ENCODE assay signal across 16 cellular contexts in the genomic region with DNA sequence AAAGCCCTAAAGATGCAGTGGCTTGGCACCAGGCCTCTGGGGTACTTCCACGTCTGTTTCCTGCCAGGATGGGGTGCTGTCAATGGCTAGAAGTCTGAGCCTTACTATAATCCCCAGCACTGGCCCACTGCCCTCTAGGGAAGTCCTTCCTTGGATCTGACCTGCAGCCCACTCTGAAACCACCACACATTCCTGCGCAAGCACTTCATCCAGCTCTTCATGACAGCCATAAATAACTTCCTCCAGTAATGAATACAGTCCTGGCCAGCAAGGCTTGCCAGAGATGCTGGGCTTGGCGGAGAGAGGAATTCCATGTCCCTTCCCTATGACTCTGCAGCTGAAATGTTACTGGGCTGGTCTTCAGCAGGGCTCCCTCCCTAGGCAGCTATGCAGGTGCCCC. TPM values are rescaled to one million over a fixed set of nuclear protein-coding genes. Genes with fewer than 3 reads are reported as not detected.
DNase-seq lines count a peak whose midpoint lies in the region; ATAC-seq and TF ChIP-seq lines count a peak whose summit lies in the region.
"Had no signal": no experiment of that assay in that cellular context is flagged by ENCODE, and none has a peak within 500 bp of the region (broad histone marks: within the 10 kb centered on the region; RNA-seq: fewer than 3 reads in every experiment).

No MANE protein-coding gene starts in this region.

- H4K91ac ChIP-seq in mesenchymal stem cell (ENCODE audit: low read length): peak overlapping the region; percentile 5

- H3K14ac ChIP-seq in mesenchymal stem cell (ENCODE audit: low read length in 2 of 2): no peak overlapping the region

- no peak overlapping the region for H2AFZ ChIP-seq in mesenchymal stem cell (ENCODE audit: low read depth, low read length)

- H2BK12ac ChIP-seq in mesenchymal stem cell (ENCODE audit: low read length in 2 of 2): no peak overlapping the region

- H3K4me3 ChIP-seq in fibroblast of mammary gland (ENCODE audit: control insufficient read depth, low read depth, low read length) (no peak overlapping the region), mesenchymal stem cell (ENCODE audit: insufficient read depth in 1 of 2, low read depth in 1 of 2, low read length in 2 of 2) (no peak overlapping the region)
- H3K4me3 ChIP-seq: cardiac muscle cell, pancreas, tibial nerve had no signal

- H3K4me1 Mint-ChIP-seq in activated T-cell treated with anti-CD3 and anti-CD28 coated beads, Interleukin-2, amount 50 U/mL, for 72 hours (ENCODE audit: low read depth): no peaks in the 10 kb centered on the region

- peaks cover 31% of the 10 kb centered on the region for H3K27me3 Mint-ChIP-seq in activated T-cell treated with anti-CD3 and anti-CD28 coated beads, Interleukin-2, amount 50 U/mL, for 72 hours (ENCODE audit: low read depth)

- H3K4me3 Mint-ChIP-seq in activated T-cell treated with anti-CD3 and anti-CD28 coated beads, Interleukin-2, amount 50 U/mL, for 72 hours: no peak overlapping the region

- H2BK5ac ChIP-seq in mesenchymal stem cell (ENCODE audit: low read depth, low read length, poor library complexity, severe bottlenecking): no peak overlapping the region

- no peaks in the 10 kb centered on the region for H3K36me3 Mint-ChIP-seq in activated T-cell treated with anti-CD3 and anti-CD28 coated beads, Interleukin-2, amount 50 U/mL, for 72 hours (ENCODE audit: insufficient read depth in 2 of 2)

- TF ChIP-seq CTCF in fibroblast of mammary gland (conservative IDR thresholded peaks at IDR 0.05; ENCODE audit: control insufficient read depth, insufficient read depth, low read depth, low read length): no peak

- H3K9me3 Mint-ChIP-seq in activated T-cell treated with anti-CD3 and anti-CD28 coated beads, Interleukin-2, amount 50 U/mL, for 72 hours: no peaks in the 10 kb centered on the region

- DNase-seq in AG08396 (ENCODE audit: low spot score): peak; percentile 85
- peak; percentile 68 for DNase-seq in M059J (ENCODE audit: low read depth)
- peak; percentile 86 for DNase-seq in fibroblast of mammary gland (ENCODE audit: low read depth)
- peak; percentile 73 for DNase-seq in mesenchymal stem cell
- DNase-seq in NCI-H1048 (lab: John Stamatoyannopoulos, UW): no peak
- no peak for DNase-seq in activated T-cell treated with anti-CD3 and anti-CD28 coated beads, Interleukin-2, amount 50 U/mL, for 72 hours
- no peak for DNase-seq in NOMO-1 treated with DMSO at 0.1 percent for 48 hours (lab: John Stamatoyannopoulos, UW; ENCODE audit: unreplicated experiment)
- DNase-seq: activated CD4-positive, alpha-beta T cell treated with anti-CD3 and anti-CD28 coated beads, Interleukin-2, amount 50 U/mL, for 48 hours; activated effector memory CD4-positive, alpha-beta T cell treated with Interleukin-2 at 50 U/mL for 16 hours; KBM-7; NCI-H524; pancreas; T1000 had no signal

- H3K27ac Mint-ChIP-seq in activated T-cell treated with anti-CD3 and anti-CD28 coated beads, Interleukin-2, amount 50 U/mL, for 72 hours: no peak overlapping the region

- no peak overlapping the region for H3K4ac ChIP-seq in mesenchymal stem cell (ENCODE audit: low read depth in 1 of 2, low read length in 2 of 2)

- no peak overlapping the region for H2BK15ac ChIP-seq in mesenchymal stem cell (ENCODE audit: low read depth, poor library complexity, severe bottlenecking)

- no peak overlapping the region for H4K8ac ChIP-seq in mesenchymal stem cell (ENCODE audit: low read length)

- peaks cover 30% of the 10 kb centered on the region for H3K4me1 ChIP-seq in mesenchymal stem cell (ENCODE audit: control insufficient read depth, insufficient read depth, low read depth, low read length)

- H3K9me3 ChIP-seq in mesenchymal stem cell (ENCODE audit: control insufficient read depth, low read length): no peaks in the 10 kb centered on the region
- H3K9me3 ChIP-seq: pancreas, tibial nerve had no signal

- no peak overlapping the region for H2BK120ac ChIP-seq in mesenchymal stem cell (ENCODE audit: low read depth, low read length)

- H3K18ac ChIP-seq in mesenchymal stem cell (ENCODE audit: low read depth in 1 of 2, low read length in 2 of 2): peak overlapping the region in 1 of 2 experiments; percentile 7

- peak overlapping the region; percentile 16 for H3K9ac ChIP-seq in mesenchymal stem cell (ENCODE audit: low read length)

- WGBS in mesenchymal stem cell: 10% methylated on average over 3 of the region's 3 CpGs

- no peak overlapping the region for H3K23ac ChIP-seq in mesenchymal stem cell (ENCODE audit: low read length in 2 of 2)

- no peaks in the 10 kb centered on the region for H3K79me1 ChIP-seq in mesenchymal stem cell (replicated peaks; ENCODE audit: low read length, poor library complexity, severe bottlenecking)

- no peaks in the 10 kb centered on the region for H3K36me3 ChIP-seq in mesenchymal stem cell (ENCODE audit: control insufficient read depth in 1 of 2, insufficient read depth in 2 of 2, low read depth in 1 of 2, low read length in 2 of 2)
- H3K36me3 ChIP-seq: cardiac muscle cell, pancreas, tibial nerve had no signal

- no peak overlapping the region for H3K4me2 ChIP-seq in mesenchymal stem cell (ENCODE audit: low read length, poor library complexity, severe bottlenecking)

- H2AK5ac ChIP-seq in mesenchymal stem cell (ENCODE audit: low read length, severe bottlenecking): peak overlapping the region; percentile 1

- no peak overlapping the region for H3K27ac ChIP-seq in mesenchymal stem cell (ENCODE audit: low read length, poor library complexity, severe bottlenecking)
- H3K27ac ChIP-seq: cardiac muscle cell, pancreas had no signal

- ATAC-seq in HG02571 (IDR thresholded peaks at IDR 0.05; ENCODE audit: unreplicated experiment): no peak
- no peak for ATAC-seq in activated T-cell treated with anti-CD3 and anti-CD28 coated beads, Interleukin-2, amount 50 U/mL, for 72 hours (replicated peaks in 1 of 2)

- peaks cover 0 to 15% of the 10 kb centered on the region in 2 experiments for H3K27me3 ChIP-seq in mesenchymal stem cell (ENCODE audit: control insufficient read depth in 1 of 2, insufficient read depth in 1 of 2, low read length in 2 of 2)
- H3K27me3 ChIP-seq: cardiac muscle cell, pancreas, tibial nerve had no signal

RNA-seq across cellular contexts. Expression of gene ALPL, which starts 32.6 kb away (rescaled TPM):
- 0.71 TPM in 1 of 2 replicates, not detected in the other for total RNA-seq in M059J (2014; rRNA removed; shearing (Covaris generic))
- 11.5 TPM for polyA plus RNA-seq in mesenchymal stem cell (2013, experiment 1 of 2)
- 11.6 TPM for polyA plus RNA-seq in mesenchymal stem cell (2013, experiment 2 of 2)
- total RNA-seq in activated T-cell treated with anti-CD3 and anti-CD28 coated beads, Interleukin-2, amount 50 U/mL, for 72 hours: under 1 TPM in 1 of 2 donors, not detected in 1; 0.23 TPM

Comparison
In these comparisons a context has a peak if more than half of its experiments do, and no peak if none do; other contexts are left out.
1. DNase-seq: peak in AG08396 (single experiment), M059J (single experiment), fibroblast of mammary gland (single experiment) and mesenchymal stem cell (single experiment); none in NCI-H1048 (single experiment), activated T-cell treated with anti-CD3 and anti-CD28 coated beads, Interleukin-2, amount 50 U/mL, for 72 hours (0 of 2) and NOMO-1 treated with DMSO at 0.1 percent for 48 hours (single experiment).